In the genomic region with DNA sequence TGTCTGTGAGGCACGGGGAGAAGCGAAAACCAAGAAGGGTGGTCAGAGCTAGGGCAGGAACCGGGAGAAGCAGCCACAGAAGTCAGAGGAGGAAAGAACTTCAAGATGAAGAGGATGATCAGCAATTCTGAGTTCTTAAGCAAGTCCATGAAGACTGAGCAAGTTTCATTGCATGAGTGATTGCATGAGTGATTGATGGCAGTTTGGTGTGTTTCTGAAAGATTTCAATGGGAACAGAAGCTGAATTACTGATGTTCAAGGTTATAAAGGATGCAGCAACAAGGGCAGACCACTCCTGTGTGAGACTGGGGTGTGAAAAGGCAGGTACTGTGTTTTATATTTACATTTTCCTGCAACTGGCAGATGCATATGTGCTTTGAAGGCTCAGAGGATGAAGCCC, we compare ENCODE assay signal across 12 cellular contexts. TPM values are rescaled to one million over a fixed set of nuclear protein-coding genes. Genes with fewer than 3 reads are reported as not detected.
DNase-seq lines count a peak whose midpoint lies in the region; ATAC-seq and TF ChIP-seq lines count a peak whose summit lies in the region.
"Had no signal": no experiment of that assay in that cellular context is flagged by ENCODE, and none has a peak within 500 bp of the region (broad histone marks: within the 10 kb centered on the region; RNA-seq: fewer than 3 reads in every experiment).

No MANE protein-coding gene starts in this region.

- peaks cover 10% of the 10 kb centered on the region for H3K4me1 ChIP-seq in CD4-positive, CD25-positive, alpha-beta regulatory T cell (ENCODE audit: control insufficient read depth, insufficient read depth, low read length, poor library complexity, severe bottlenecking)
- peaks cover 31% of the 10 kb centered on the region for H3K4me1 ChIP-seq in PC-3 (ENCODE audit: insufficient read depth, low read length)
- peaks cover 35% of the 10 kb centered on the region for H3K4me1 ChIP-seq in rectal smooth muscle tissue (ENCODE audit: control insufficient read depth, insufficient read depth, low read length)

- peak overlapping the region; percentile 30 for H3K9ac ChIP-seq in PC-3 (ENCODE audit: low read length)
- no peak overlapping the region for H3K9ac ChIP-seq in rectal smooth muscle tissue (ENCODE audit: low read length)

- no peaks in the 10 kb centered on the region for H3K9me3 ChIP-seq in CD4-positive, CD25-positive, alpha-beta regulatory T cell (ENCODE audit: control insufficient read depth in 2 of 2, low read length in 2 of 2)
- no peaks in the 10 kb centered on the region for H3K9me3 ChIP-seq in PC-3 (ENCODE audit: low read length)
- H3K9me3 ChIP-seq: ascending aorta, pancreas had no signal

- H3K27ac ChIP-seq in CD4-positive, CD25-positive, alpha-beta regulatory T cell (ENCODE audit: insufficient read depth, low read length, poor library complexity, severe bottlenecking) = no peak overlapping the region
- H3K27ac ChIP-seq in PC-3 (ENCODE audit: low read length) = peak overlapping the region; percentile 76
- peak overlapping the region; percentile 62 for H3K27ac ChIP-seq in rectal smooth muscle tissue (ENCODE audit: low read depth, low read length)
- H3K27ac ChIP-seq: ascending aorta had no signal

- peak overlapping the region; percentile 62 for H3K4me2 ChIP-seq in PC-3 (ENCODE audit: low read length)

- DNase-seq in CD4-positive, CD25-positive, alpha-beta regulatory T cell = no peak
- no peak for DNase-seq in PC-3
- no peak for DNase-seq in glutamatergic neuron
- DNase-seq in kidney glomerular epithelial cell (lab: John Stamatoyannopoulos, UW) = no peak
- DNase-seq: activated CD4-positive, alpha-beta T cell treated with anti-CD3 and anti-CD28 coated beads for 1 hour; activated T-cell treated with anti-CD3 and anti-CD28 coated beads, Interleukin-2, amount 50 U/mL, for 4 hours; pancreas had no signal

- intact Hi-C loops in PC-3 (cut with micrococcal nuclease) = loop anchor here (1.0 to 2.0 kb wide), 7 partner anchors 17 to 176 kb away; no protein-coding TSS in a partner anchor

- no peaks in the 10 kb centered on the region for H3K36me3 Mint-ChIP-seq in CD4-positive, CD25-positive, alpha-beta regulatory T cell
- H3K36me3 Mint-ChIP-seq in glutamatergic neuron (ENCODE audit: unreplicated experiment) = no peaks in the 10 kb centered on the region

- no peak overlapping the region for H2AFZ ChIP-seq in PC-3 (ENCODE audit: low read length)

- peaks cover 6% of the 10 kb centered on the region for H3F3A ChIP-seq in PC-3 (ENCODE audit: low read length, unreplicated experiment)

- peaks cover 96% of the 10 kb centered on the region for H3K79me2 ChIP-seq in PC-3 (ENCODE audit: low read length)

- H3K36me3 ChIP-seq in CD4-positive, CD25-positive, alpha-beta regulatory T cell (ENCODE audit: control insufficient read depth, insufficient read depth, low read length) = no peaks in the 10 kb centered on the region
- H3K36me3 ChIP-seq in PC-3 (ENCODE audit: low read depth, low read length) = no peaks in the 10 kb centered on the region
- no peaks in the 10 kb centered on the region for H3K36me3 ChIP-seq in rectal smooth muscle tissue (ENCODE audit: control insufficient read depth, insufficient read depth, low read length)
- H3K36me3 ChIP-seq: ascending aorta, pancreas had no signal

- H3K27me3 ChIP-seq in CD4-positive, CD25-positive, alpha-beta regulatory T cell (ENCODE audit: control insufficient read depth, insufficient read depth, low read length) = no peaks in the 10 kb centered on the region
- H3K27me3 ChIP-seq in PC-3 (ENCODE audit: low read length) (no peaks in the 10 kb centered on the region), rectal smooth muscle tissue (ENCODE audit: control insufficient read depth, insufficient read depth, low read length) (no peaks in the 10 kb centered on the region)
- H3K27me3 ChIP-seq: ascending aorta, pancreas had no signal

- TF ChIP-seq CTCF in PC-3 (conservative IDR thresholded peaks at IDR 0.05; ENCODE audit: low read depth, low read length) (no peak), glutamatergic neuron (IDR thresholded peaks at IDR 0.05; ENCODE audit: partially characterized antibody, unreplicated experiment) (no peak)

- H3K27me3 Mint-ChIP-seq in CD4-positive, CD25-positive, alpha-beta regulatory T cell = no peaks in the 10 kb centered on the region
- peaks cover 2% of the 10 kb centered on the region for H3K27me3 Mint-ChIP-seq in glutamatergic neuron (ENCODE audit: unreplicated experiment)

- peaks cover 0 to 2% (median 0%) of the 10 kb centered on the region in 7 donors for H3K9me3 Mint-ChIP-seq in CD4-positive, CD25-positive, alpha-beta regulatory T cell
- peaks cover 26% of the 10 kb centered on the region for H3K9me3 Mint-ChIP-seq in glutamatergic neuron (ENCODE audit: unreplicated experiment)
- H3K9me3 Mint-ChIP-seq: activated T-cell treated with anti-CD3 and anti-CD28 coated beads, Interleukin-2, amount 50 U/mL, for 4 hours had no signal

- H3K4me3 ChIP-seq in CD4-positive, CD25-positive, alpha-beta regulatory T cell (ENCODE audit: low read depth, low read length) = no peak overlapping the region
- H3K4me3 ChIP-seq in PC-3 (ENCODE audit: low read length) = peak overlapping the region; percentile 8; the same call in 1 of the 2 replicates
- no peak overlapping the region for H3K4me3 ChIP-seq in rectal smooth muscle tissue (ENCODE audit: low read length)
- H3K4me3 ChIP-seq: ascending aorta, pancreas had no signal

- POLR2A ChIA-PET in PC-3 (lab: Charles Lee; ENCODE audit: unreplicated experiment) = no interaction called here

- ATAC-seq in CD4-positive, CD25-positive, alpha-beta regulatory T cell (ENCODE audit: low read depth in 2 of 2) = no peak
- no peak for ATAC-seq in PC-3
- ATAC-seq in HG03196 (IDR thresholded peaks at IDR 0.05; ENCODE audit: unreplicated experiment) = no peak
- no peak for ATAC-seq in activated CD4-positive, CD25-positive, alpha-beta regulatory T cell treated with anti-CD3 and anti-CD28 coated beads, Interleukin-2, amount 50 U/mL, for 24 hours
- ATAC-seq in HG03135 (IDR thresholded peaks at IDR 0.05; ENCODE audit: unreplicated experiment) = no peak
- ATAC-seq: activated T-cell treated with anti-CD3 and anti-CD28 coated beads, Interleukin-2, amount 50 U/mL, for 4 hours had no signal

- peak overlapping the region in 2 of 3 donors; percentile 71 to 84 for H3K27ac Mint-ChIP-seq in CD4-positive, CD25-positive, alpha-beta regulatory T cell
- H3K27ac Mint-ChIP-seq in glutamatergic neuron (ENCODE audit: unreplicated experiment) = peak overlapping the region; percentile 18

- peaks cover 43 to 87% (median 50%) of the 10 kb centered on the region in 4 donors for H3K4me1 Mint-ChIP-seq in CD4-positive, CD25-positive, alpha-beta regulatory T cell
- peaks cover 52% of the 10 kb centered on the region for H3K4me1 Mint-ChIP-seq in glutamatergic neuron (ENCODE audit: low read depth, unreplicated experiment)

- CTCF ChIA-PET in PC-3 (lab: Charles Lee) = interaction anchor here (0.7 kb wide), 1 partner anchor 245 kb away, joined by 3 read pairs; a partner anchor contains a TSS

- H3K4me3 Mint-ChIP-seq in CD4-positive, CD25-positive, alpha-beta regulatory T cell = peak overlapping the region in 1 of 4 donors; percentile 5
- H3K4me3 Mint-ChIP-seq in glutamatergic neuron (ENCODE audit: unreplicated experiment) = peak overlapping the region; percentile 14
- H3K4me3 Mint-ChIP-seq: activated T-cell treated with anti-CD3 and anti-CD28 coated beads, Interleukin-2, amount 50 U/mL, for 4 hours had no signal

- H4K20me1 ChIP-seq in PC-3 (ENCODE audit: low read length) = 0 out of 2 replicates have a peak, but pooled peaks cover 4% of the 10 kb centered on the region

- H3K9me2 ChIP-seq in PC-3 (replicated peaks; ENCODE audit: low read length) = no peaks in the 10 kb centered on the region

- BruUV-seq in PC-3 (replicated peaks; lab: Mats Ljungman, UMichigan) = no TSS peak

RNA-seq across cellular contexts. Expression of a gene that starts 35.4 kb away (rescaled TPM):
- 58.3 TPM for total RNA-seq in CD4-positive, CD25-positive, alpha-beta regulatory T cell
- 10 to 100 TPM in 2 of 4 donors, 1 to 10 TPM in 2; 6.4 to 21.1 (median 9.8) TPM for polyA plus RNA-seq in CD4-positive, CD25-positive, alpha-beta regulatory T cell
- total RNA-seq in PC-3 (2014; rRNA removed) (145 and 146 TPM in 2 replicates), glutamatergic neuron (ENCODE audit: unreplicated experiment) (219 TPM)
